Comparison of ENCODE assay signal across 25 cellular contexts in genomic region chr4:99468891-99469290, GRCh38. TPM values are rescaled to one million over a fixed set of nuclear protein-coding genes. Genes with fewer than 3 reads are reported as not detected.
"Had no signal": no experiment of that assay in that cellular context is flagged by ENCODE, and none has a peak within 500 bp of the region (broad histone marks: within the 10 kb centered on the region; RNA-seq: fewer than 3 reads in every experiment).

No MANE protein-coding gene starts in this region.

- H3K4me3 Mint-ChIP-seq: activated CD4-positive, alpha-beta memory T cell treated with anti-CD3 and anti-CD28 coated beads, Interleukin-2, amount 10 ng/mL, durations not matched to agents 7 days and 5 days; activated CD4-positive, alpha-beta T cell treated with anti-CD3 and anti-CD28 coated beads, Interleukin-2, amount 10 ng/mL, durations not matched to agents 24 days and 14 days; activated naive CD4-positive, alpha-beta T cell treated with anti-CD3 and anti-CD28 coated beads, Interleukin-2, amount 10 ng/mL, durations not matched to agents 7 days and 5 days; activated naive CD8-positive, alpha-beta T cell treated with anti-CD3 and anti-CD28 coated beads, Interleukin-2, amount 50 U/mL, for 24 hours; natural killer cell treated with Interleukin-12 subunit alpha and Interleukin-12 subunit beta and Interleukin-15 and Interleukin-18, amount 100 ng/mL, for 72 hours; stimulated activated naive B cell treated with anti-CD40 and anti-IgM and Interleukin-4, amounts not matched to agents 10 μg/mL and 1 μg/mL and 100 μg/mL, for 72 hours; T-helper 1 cell treated with Interleukin-12 subunit alpha and Interleukin-12 subunit beta and Interleukin-4 antibody, amounts not matched to agents 30 μg/mL and 1 μg/mL, for 36 hours had no signal

- H3K4me1 Mint-ChIP-seq: activated CD4-positive, alpha-beta memory T cell treated with anti-CD3 and anti-CD28 coated beads, Interleukin-2, amount 10 ng/mL, durations not matched to agents 7 days and 5 days; activated CD4-positive, alpha-beta T cell treated with anti-CD3 and anti-CD28 coated beads, Interleukin-2, amount 10 ng/mL, durations not matched to agents 24 days and 14 days; activated naive CD4-positive, alpha-beta T cell treated with anti-CD3 and anti-CD28 coated beads, Interleukin-2, amount 10 ng/mL, durations not matched to agents 7 days and 5 days; activated naive CD8-positive, alpha-beta T cell treated with anti-CD3 and anti-CD28 coated beads, Interleukin-2, amount 50 U/mL, for 24 hours; stimulated activated naive B cell treated with anti-CD40 and anti-IgM and Interleukin-4, amounts not matched to agents 10 μg/mL and 1 μg/mL and 100 μg/mL, for 72 hours had no signal

- H3K36me3 ChIP-seq: cardiac muscle cell, gastrocnemius medialis, left ventricle myocardium inferior, right lobe of liver, transverse colon, uterus had no signal

- DNase-seq: activated CD4-positive, alpha-beta memory T cell treated with anti-CD3 and anti-CD28 coated beads, Interleukin-2, amount 10 ng/mL, durations not matched to agents 7 days and 5 days; activated CD4-positive, alpha-beta T cell treated with anti-CD3 and anti-CD28 coated beads, Interleukin-2, amount 10 ng/mL, durations not matched to agents 24 days and 14 days; activated effector memory CD4-positive, alpha-beta T cell treated with anti-CD3 and anti-CD28 coated beads, Interleukin-2, amount 50 U/mL, for 16 hours; activated naive CD4-positive, alpha-beta T cell treated with anti-CD3 and anti-CD28 coated beads, Interleukin-2, amount 10 ng/mL, durations not matched to agents 7 days and 5 days; activated naive CD8-positive, alpha-beta T cell treated with anti-CD3 and anti-CD28 coated beads, Interleukin-2, amount 50 U/mL, for 24 hours; body of pancreas; gastrocnemius medialis; left ventricle myocardium inferior; midbrain; nucleus accumbens; right lobe of liver; stimulated activated CD4-positive, alpha-beta T cell treated with anti-CD3 and anti-CD28 coated beads, Interleukin-2, amount 100 ng/mL, for 48 hours; stimulated activated CD8-positive, alpha-beta memory T cell treated with anti-CD3 and anti-CD28 coated beads, Interleukin-4, amount 100 ng/mL, for 48 hours; stimulated activated naive B cell treated with anti-CD40 and anti-IgM and Interleukin-4, amounts not matched to agents 10 μg/mL and 1 μg/mL and 100 μg/mL, for 72 hours; transverse colon; uterus had no signal

- H3K27me3 Mint-ChIP-seq: activated naive CD4-positive, alpha-beta T cell treated with anti-CD3 and anti-CD28 coated beads, Interleukin-2, amount 10 ng/mL, durations not matched to agents 7 days and 5 days had no signal

- H3K9me3 Mint-ChIP-seq: activated CD4-positive, alpha-beta memory T cell treated with anti-CD3 and anti-CD28 coated beads, Interleukin-2, amount 10 ng/mL, durations not matched to agents 7 days and 5 days; activated CD4-positive, alpha-beta T cell treated with anti-CD3 and anti-CD28 coated beads, Interleukin-2, amount 10 ng/mL, durations not matched to agents 24 days and 14 days; activated naive CD4-positive, alpha-beta T cell treated with anti-CD3 and anti-CD28 coated beads, Interleukin-2, amount 10 ng/mL, durations not matched to agents 7 days and 5 days; activated naive CD8-positive, alpha-beta T cell treated with anti-CD3 and anti-CD28 coated beads, Interleukin-2, amount 50 U/mL, for 24 hours; natural killer cell treated with Interleukin-12 subunit alpha and Interleukin-12 subunit beta and Interleukin-15 and Interleukin-18, amount 100 ng/mL, for 72 hours; stimulated activated naive B cell treated with anti-CD40 and anti-IgM and Interleukin-4, amounts not matched to agents 10 μg/mL and 1 μg/mL and 100 μg/mL, for 72 hours; T-helper 1 cell treated with Interleukin-12 subunit alpha and Interleukin-12 subunit beta and Interleukin-4 antibody, amounts not matched to agents 30 μg/mL and 1 μg/mL, for 36 hours had no signal

- H3K36me3 Mint-ChIP-seq: activated naive CD4-positive, alpha-beta T cell treated with anti-CD3 and anti-CD28 coated beads, Interleukin-2, amount 10 ng/mL, durations not matched to agents 7 days and 5 days; natural killer cell treated with Interleukin-12 subunit alpha and Interleukin-12 subunit beta and Interleukin-15 and Interleukin-18, amount 100 ng/mL, for 72 hours; stimulated activated naive B cell treated with anti-CD40 and anti-IgM and Interleukin-4, amounts not matched to agents 10 μg/mL and 1 μg/mL and 100 μg/mL, for 72 hours had no signal

- H3K4me1 ChIP-seq: body of pancreas, gastrocnemius medialis, left ventricle myocardium inferior, right lobe of liver, transverse colon, uterus had no signal

- ATAC-seq: activated CD4-positive, CD25-positive, alpha-beta regulatory T cell treated with anti-CD3 and anti-CD28 coated beads, Interleukin-2, amount 50 U/mL, for 24 hours; activated naive CD8-positive, alpha-beta T cell treated with anti-CD3 and anti-CD28 coated beads, Interleukin-2, amount 50 U/mL, for 24 hours; body of pancreas; gastrocnemius medialis; natural killer cell treated with Interleukin-12 subunit alpha and Interleukin-12 subunit beta and Interleukin-15 and Interleukin-18, amount 100 ng/mL, for 72 hours; right lobe of liver; stimulated activated naive B cell treated with anti-CD40 and anti-IgM and Interleukin-4, amounts not matched to agents 10 μg/mL and 1 μg/mL and 100 μg/mL, for 72 hours had no signal

- H3K27ac Mint-ChIP-seq: activated CD4-positive, alpha-beta memory T cell treated with anti-CD3 and anti-CD28 coated beads, Interleukin-2, amount 10 ng/mL, durations not matched to agents 7 days and 5 days; activated CD4-positive, alpha-beta T cell treated with anti-CD3 and anti-CD28 coated beads, Interleukin-2, amount 10 ng/mL, durations not matched to agents 24 days and 14 days; activated naive CD4-positive, alpha-beta T cell treated with anti-CD3 and anti-CD28 coated beads, Interleukin-2, amount 10 ng/mL, durations not matched to agents 7 days and 5 days; activated naive CD8-positive, alpha-beta T cell treated with anti-CD3 and anti-CD28 coated beads, Interleukin-2, amount 50 U/mL, for 24 hours; natural killer cell treated with Interleukin-12 subunit alpha and Interleukin-12 subunit beta and Interleukin-15 and Interleukin-18, amount 100 ng/mL, for 72 hours; stimulated activated naive B cell treated with anti-CD40 and anti-IgM and Interleukin-4, amounts not matched to agents 10 μg/mL and 1 μg/mL and 100 μg/mL, for 72 hours; T-helper 1 cell treated with Interleukin-12 subunit alpha and Interleukin-12 subunit beta and Interleukin-4 antibody, amounts not matched to agents 30 μg/mL and 1 μg/mL, for 36 hours had no signal

- H3K27me3 ChIP-seq: body of pancreas, cardiac muscle cell, gastrocnemius medialis, right lobe of liver, transverse colon, uterus had no signal

- H3K4me3 ChIP-seq: body of pancreas, cardiac muscle cell, gastrocnemius medialis, left ventricle myocardium inferior, right lobe of liver, transverse colon, uterus had no signal

- H3K27ac ChIP-seq: body of pancreas, cardiac muscle cell, epithelial cell of prostate, gastrocnemius medialis, left ventricle myocardium inferior, right lobe of liver, transverse colon, uterus had no signal

RNA-seq across cellular contexts. Expression of gene ADH7, which starts 33.7 kb away (rescaled TPM):
- total RNA-seq: activated CD4-positive, alpha-beta memory T cell treated with anti-CD3 and anti-CD28 coated beads, Interleukin-2, amount 10 ng/mL, durations not matched to agents 7 days and 5 days; activated CD4-positive, alpha-beta T cell treated with anti-CD3 and anti-CD28 coated beads, Interleukin-2, amount 10 ng/mL, durations not matched to agents 24 days and 14 days; body of pancreas; cardiac muscle cell; chondrocyte; gastrocnemius medialis; left ventricle myocardium inferior; lung microvascular endothelial cell; natural killer cell treated with Interleukin-12 subunit alpha and Interleukin-12 subunit beta and Interleukin-15 and Interleukin-18, amount 100 ng/mL, for 72 hours; temporal lobe; transverse colon; uterus had no signal
- polyA plus RNA-seq: cardiac muscle cell, fibroblast of lung had no signal

RNA-seq across cellular contexts. Expression of gene C4orf17, which starts 41.9 kb away (rescaled TPM):
- total RNA-seq: activated CD4-positive, alpha-beta memory T cell treated with anti-CD3 and anti-CD28 coated beads, Interleukin-2, amount 10 ng/mL, durations not matched to agents 7 days and 5 days; activated CD4-positive, alpha-beta T cell treated with anti-CD3 and anti-CD28 coated beads, Interleukin-2, amount 10 ng/mL, durations not matched to agents 24 days and 14 days; body of pancreas; cardiac muscle cell; chondrocyte; fibroblast of lung; gastrocnemius medialis; left ventricle myocardium inferior; lung microvascular endothelial cell; natural killer cell treated with Interleukin-12 subunit alpha and Interleukin-12 subunit beta and Interleukin-15 and Interleukin-18, amount 100 ng/mL, for 72 hours; right lobe of liver; temporal lobe; transverse colon; uterus had no signal
- polyA plus RNA-seq: cardiac muscle cell, fibroblast of lung had no signal
